In the genomic region with DNA sequence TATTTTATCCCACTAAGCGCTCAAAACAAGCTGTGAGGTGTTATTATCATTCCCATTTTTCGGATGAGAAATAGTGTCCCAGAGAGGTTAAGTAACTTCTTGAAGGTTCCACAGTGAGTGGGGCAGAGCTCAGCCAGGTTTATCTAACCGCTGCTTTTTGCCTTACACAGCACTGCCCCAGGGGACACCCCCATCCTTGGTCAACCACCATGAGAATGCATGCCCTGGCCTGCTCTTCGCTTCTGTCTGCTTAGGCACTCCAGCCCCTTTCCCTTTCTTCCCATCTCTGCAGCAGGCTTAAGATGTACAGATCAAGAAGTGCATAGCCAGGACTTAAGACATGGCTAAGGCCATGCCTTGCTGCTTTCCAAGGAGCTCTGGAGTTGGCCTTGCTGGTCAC, we compare ENCODE assay signal across 21 cellular contexts.
DNase-seq lines count a peak whose midpoint lies in the region; ATAC-seq, FAIRE-seq and TF ChIP-seq lines count a peak whose summit lies in the region.
"Had no signal": no experiment of that assay in that cellular context is flagged by ENCODE, and none has a peak within 500 bp of the region (broad histone marks: within the 10 kb centered on the region; RNA-seq: fewer than 3 reads in every experiment).

No MANE protein-coding gene starts in this region.

- WGBS in mesendoderm (ENCODE audit: extremely low coverage, insufficient coverage, low lambda C conversion rate): no CpG with 5 or more reads among the region's 4 CpGs
- WGBS in upper lobe of left lung, 2 donors: 91 to 94% methylated on average over 4 of the region's 4 CpGs

- no peak overlapping the region for H2BK5ac ChIP-seq in mesendoderm (ENCODE audit: low read length)

- no peak for TF ChIP-seq EP300 in upper lobe of left lung (IDR thresholded peaks at IDR 0.05)

- no peak overlapping the region for H2BK15ac ChIP-seq in mesendoderm (replicated peaks; ENCODE audit: low read depth)

- TF ChIP-seq CTCF in bronchial epithelial cell (IDR thresholded peaks at IDR 0.05; ENCODE audit: insufficient read depth, low read length, severe bottlenecking) (no peak), upper lobe of left lung (IDR thresholded peaks at IDR 0.05) (no peak)

- H3K4me1 ChIP-seq in BLaER1 (peaks cover 20% of the 10 kb centered on the region), mesendoderm (ENCODE audit: control insufficient read depth, low read depth, low read length) (peaks cover 13% of the 10 kb centered on the region), upper lobe of left lung (peaks cover 0 to 3% (median 0%) of the 10 kb centered on the region in 4 donors)
- H3K4me1 ChIP-seq: Caco-2, Peyer's patch had no signal

- TF ChIP-seq POLR2A in upper lobe of left lung (IDR thresholded peaks at IDR 0.05): no peak

- no peak overlapping the region for H3K4ac ChIP-seq in mesendoderm (ENCODE audit: low read depth, low read length)

- H3K56ac ChIP-seq in mesendoderm (ENCODE audit: low read length): peak overlapping the region; percentile 44

- H3K9ac ChIP-seq in BLaER1 (no peak overlapping the region), mesendoderm (ENCODE audit: low read length) (no peak overlapping the region)

- H3K9me3 ChIP-seq in BLaER1 (no peaks in the 10 kb centered on the region), upper lobe of left lung (no peaks in the 10 kb centered on the region)
- H3K9me3 ChIP-seq: BE2C, Caco-2, Peyer's patch had no signal

- no peak overlapping the region for H3K18ac ChIP-seq in mesendoderm (ENCODE audit: low read length)

- no peaks in the 10 kb centered on the region for H3K79me1 ChIP-seq in mesendoderm (ENCODE audit: low read length)

- H3K36me3 ChIP-seq in BLaER1 (no peaks in the 10 kb centered on the region), bronchial epithelial cell (ENCODE audit: control insufficient read depth, insufficient read depth, low read length) (peaks cover 15% of the 10 kb centered on the region), mesendoderm (ENCODE audit: control insufficient read depth, insufficient read depth, low read length) (peaks cover 3% of the 10 kb centered on the region), upper lobe of left lung (peaks cover 0 to 98% (median 50%) of the 10 kb centered on the region in 4 donors)

- no peaks in the 10 kb centered on the region for H3K79me2 ChIP-seq in mesendoderm (ENCODE audit: control insufficient read depth, insufficient read depth, low read length)

- H3K27me3 ChIP-seq in BLaER1: no peaks in the 10 kb centered on the region
- H3K27me3 ChIP-seq in bronchial epithelial cell (ENCODE audit: control insufficient read depth, insufficient read depth, low read length): no peaks in the 10 kb centered on the region
- no peaks in the 10 kb centered on the region for H3K27me3 ChIP-seq in mesendoderm (ENCODE audit: insufficient read depth, low read length, poor library complexity)
- H3K27me3 ChIP-seq in upper lobe of left lung: no peaks in the 10 kb centered on the region
- H3K27me3 ChIP-seq: BE2C, Peyer's patch had no signal

- H4K20me1 ChIP-seq in BLaER1: no peaks in the 10 kb centered on the region

- ATAC-seq in HG02588 (IDR thresholded peaks at IDR 0.05; ENCODE audit: unreplicated experiment) (peak; percentile 49), upper lobe of left lung (ENCODE audit: low FRiP score in 2 of 2) (no peak)
- ATAC-seq: SK-N-SH treated with all-trans-retinoic acid at 6 μM for 48 hours had no signal

- no peak overlapping the region for H2AK5ac ChIP-seq in mesendoderm (ENCODE audit: low read length)

- FAIRE-seq in bronchial epithelial cell (lab: Jason Lieb, UNC): no peak
- FAIRE-seq: A204.1, GM12891 had no signal

- peak overlapping the region; percentile 18; the same call in 1 of the 2 replicates for H3K4me2 ChIP-seq in BLaER1
- H3K4me2 ChIP-seq in mesendoderm (ENCODE audit: low read length): no peak overlapping the region

- no peak overlapping the region for H2BK120ac ChIP-seq in mesendoderm (ENCODE audit: low read depth, low read length)

- H3K23ac ChIP-seq in mesendoderm (ENCODE audit: low read length): no peak overlapping the region

- H3K4me3 ChIP-seq in BLaER1: no peak overlapping the region
- H3K4me3 ChIP-seq in bronchial epithelial cell (ENCODE audit: low read depth, low read length): no peak overlapping the region
- no peak overlapping the region for H3K4me3 ChIP-seq in mesendoderm (ENCODE audit: low read length)
- no peak overlapping the region for H3K4me3 ChIP-seq in upper lobe of left lung
- H3K4me3 ChIP-seq: Peyer's patch had no signal

- no peak overlapping the region for H3K27ac ChIP-seq in BLaER1
- H3K27ac ChIP-seq in mesendoderm (ENCODE audit: low read depth, low read length): no peak overlapping the region
- H3K27ac ChIP-seq in upper lobe of left lung: no peak overlapping the region
- H3K27ac ChIP-seq: Peyer's patch had no signal

- H4K5ac ChIP-seq in mesendoderm (ENCODE audit: low read length): no peak overlapping the region

- no peak overlapping the region for H4K8ac ChIP-seq in mesendoderm (ENCODE audit: low read depth, low read length)

- DNase-seq in bronchial epithelial cell (ENCODE audit: low read depth) (peak; percentile 18), mesendoderm (no peak), NCI-H128 (lab: John Stamatoyannopoulos, UW; ENCODE audit: unreplicated experiment) (no peak), GF-D8 (lab: John Stamatoyannopoulos, UW) (no peak), upper lobe of left lung (no peak)
- DNase-seq: Caco-2; CD4-positive, alpha-beta memory T cell; DMS 273 treated with DMSO at 0.1 percent for 48 hours; HCEC 1CT; Karpas-422; NCI-H1417 treated with DMSO at 0.1 percent for 48 hours; NCI-H187 treated with DMSO at 0.1 percent for 48 hours; NCI-H345; NCI-H524; Peyer's patch had no signal
